ENCODE assay signal across 13 cellular contexts in genomic region chr20:37297066-37297736, GRCh38. TPM values are rescaled to one million over a fixed set of nuclear protein-coding genes. Genes with fewer than 3 reads are reported as not detected.
DNase-seq lines count a peak whose midpoint lies in the region; ATAC-seq and TF ChIP-seq lines count a peak whose summit lies in the region.
"Had no signal": no experiment of that assay in that cellular context is flagged by ENCODE, and none has a peak within 500 bp of the region (broad histone marks: within the 10 kb centered on the region; RNA-seq: fewer than 3 reads in every experiment).

No MANE protein-coding gene starts in this region.

- H3K36me3 ChIP-seq in ACC112 (ENCODE audit: insufficient read depth, low read length) (peaks cover 11% of the 10 kb centered on the region), BE2C (peaks cover 35% of the 10 kb centered on the region)

- H3K27me3 ChIP-seq in ACC112 (ENCODE audit: insufficient read depth, low read length) (no peaks in the 10 kb centered on the region), BE2C (no peaks in the 10 kb centered on the region)
- H3K27me3 ChIP-seq: BLaER1 treated with 17β-estradiol and CSF1 and Interleukin-3, amounts not matched to agents 10 nM and 100 nM had no signal

- peak overlapping the region; percentile 90 for H3K27ac ChIP-seq in ACC112 (ENCODE audit: low read depth, low read length)

- H3K4me3 ChIP-seq in ACC112 (ENCODE audit: low read depth, low read length) (no peak overlapping the region), LNCaP clone FGC (ENCODE audit: low read depth, low read length) (no peak overlapping the region), BE2C (ENCODE audit: low read depth, low read length) (no peak overlapping the region)
- H3K4me3 ChIP-seq: BLaER1 treated with 17β-estradiol and CSF1 and Interleukin-3, amounts not matched to agents 10 nM and 100 nM had no signal

- no peaks in the 10 kb centered on the region for H3K9me3 ChIP-seq in BE2C

- peaks cover 54% of the 10 kb centered on the region for H3K79me2 ChIP-seq in ACC112 (ENCODE audit: control insufficient read depth, insufficient read depth, low read length, unreplicated experiment)

- peaks cover 46% of the 10 kb centered on the region for H3K4me1 ChIP-seq in ACC112 (ENCODE audit: control insufficient read depth, insufficient read depth, low read length, unreplicated experiment)
- no peaks in the 10 kb centered on the region for H3K4me1 ChIP-seq in BE2C

- H3K4me1 Mint-ChIP-seq in natural killer cell, result peaks cover 30 to 59% of the 10 kb centered on the region in 2 donors

- H3K4me3 Mint-ChIP-seq in natural killer cell, result no peak overlapping the region

- no peak for TF ChIP-seq CTCF in LNCaP clone FGC (IDR thresholded peaks at IDR 0.05; ENCODE audit: control insufficient read depth, extremely low read depth, insufficient read depth)
- no peak for TF ChIP-seq CTCF in BE2C (IDR thresholded peaks at IDR 0.05; ENCODE audit: low read depth, low read length)
- no peak for TF ChIP-seq CTCF in natural killer cell (IDR thresholded peaks at IDR 0.05)

- no peak overlapping the region for H3K27ac Mint-ChIP-seq in natural killer cell

- H3K9me3 Mint-ChIP-seq in natural killer cell, result peaks cover 3% of the 10 kb centered on the region in 2 donors

- DNase-seq in LNCaP clone FGC (ENCODE audit: low read depth), result peak; percentile 69
- peak; percentile 50 for DNase-seq in cerebellum (ENCODE audit: low spot score)
- DNase-seq in myocyte (ENCODE audit: low read depth), result peak; percentile 25
- DNase-seq in BE2C, result no peak
- DNase-seq in effector CD8-positive, alpha-beta T cell (lab: John Stamatoyannopoulos, UW), result no peak
- no peak for DNase-seq in DMS153 (lab: John Stamatoyannopoulos, UW)
- no peak for DNase-seq in natural killer cell
- DNase-seq: foreskin melanocyte, left ventricle myocardium superior, NCI-H1105 treated with DMSO at 0.1 percent for 48 hours, NCI-H82 had no signal

- intact Hi-C loops in natural killer cell (cut with micrococcal nuclease), result no loop called here

- no peak overlapping the region for H2AFZ ChIP-seq in ACC112 (ENCODE audit: low read length, unreplicated experiment)

- peaks cover 8% of the 10 kb centered on the region for H3K36me3 Mint-ChIP-seq in natural killer cell

- no peak for ATAC-seq in natural killer cell
- ATAC-seq: left ventricle myocardium superior had no signal

- H3K27me3 Mint-ChIP-seq in natural killer cell (ENCODE audit: low read depth in 2 of 2), result no peaks in the 10 kb centered on the region

RNA-seq across cellular contexts. Expression of gene MANBAL, which starts 7.7 kb away (rescaled TPM):
- total RNA-seq in cerebellum (12.5 TPM), myocyte (11.4 and 12.3 TPM in 2 replicates), natural killer cell (1 to 10 TPM; 5.1 to 7.9 (median 6.4) TPM)
- 69.6 TPM for polyA plus RNA-seq in myocyte (2012)
- polyA plus RNA-seq in BE2C (2012; ENCODE audit: insufficient read depth, insufficient read length, low read depth), result 51.0 TPM

RNA-seq across cellular contexts. Expression of gene GHRH, which starts 35.6 kb away (rescaled TPM):
- total RNA-seq in cerebellum (not detected), myocyte (not detected in 2 replicates), natural killer cell (not detected)
- polyA plus RNA-seq in myocyte (2012), result not detected
- not detected for polyA plus RNA-seq in BE2C (2012; ENCODE audit: insufficient read depth, insufficient read length, low read depth)
- total RNA-seq: left ventricle myocardium superior had no signal

RNA-seq across cellular contexts. Expression of gene SRC, which starts 48.7 kb away (rescaled TPM):
- 29.4 TPM for total RNA-seq in cerebellum
- total RNA-seq in myocyte, result 3.2 and 8.0 TPM in 2 replicates
- polyA plus RNA-seq in myocyte (2012), result 12.5 TPM
- 12.5 TPM for polyA plus RNA-seq in BE2C (2012; ENCODE audit: insufficient read depth, insufficient read length, low read depth)
- 10 to 100 TPM in 2 of 3 donors, 1 to 10 TPM in 1; 2.3 to 15.6 (median 10.5) TPM for total RNA-seq in natural killer cell

Comparison
In these comparisons a context has a peak if more than half of its experiments do, and no peak if none do; other contexts are left out.
1. DNase-seq: peak in LNCaP clone FGC (single experiment), cerebellum (single experiment) and myocyte (single experiment); none in BE2C (single experiment), effector CD8-positive, alpha-beta T cell (single experiment), DMS153 (single experiment) and natural killer cell (single experiment).